Comparison of ENCODE assay signal across 20 cellular contexts in the genomic region with DNA sequence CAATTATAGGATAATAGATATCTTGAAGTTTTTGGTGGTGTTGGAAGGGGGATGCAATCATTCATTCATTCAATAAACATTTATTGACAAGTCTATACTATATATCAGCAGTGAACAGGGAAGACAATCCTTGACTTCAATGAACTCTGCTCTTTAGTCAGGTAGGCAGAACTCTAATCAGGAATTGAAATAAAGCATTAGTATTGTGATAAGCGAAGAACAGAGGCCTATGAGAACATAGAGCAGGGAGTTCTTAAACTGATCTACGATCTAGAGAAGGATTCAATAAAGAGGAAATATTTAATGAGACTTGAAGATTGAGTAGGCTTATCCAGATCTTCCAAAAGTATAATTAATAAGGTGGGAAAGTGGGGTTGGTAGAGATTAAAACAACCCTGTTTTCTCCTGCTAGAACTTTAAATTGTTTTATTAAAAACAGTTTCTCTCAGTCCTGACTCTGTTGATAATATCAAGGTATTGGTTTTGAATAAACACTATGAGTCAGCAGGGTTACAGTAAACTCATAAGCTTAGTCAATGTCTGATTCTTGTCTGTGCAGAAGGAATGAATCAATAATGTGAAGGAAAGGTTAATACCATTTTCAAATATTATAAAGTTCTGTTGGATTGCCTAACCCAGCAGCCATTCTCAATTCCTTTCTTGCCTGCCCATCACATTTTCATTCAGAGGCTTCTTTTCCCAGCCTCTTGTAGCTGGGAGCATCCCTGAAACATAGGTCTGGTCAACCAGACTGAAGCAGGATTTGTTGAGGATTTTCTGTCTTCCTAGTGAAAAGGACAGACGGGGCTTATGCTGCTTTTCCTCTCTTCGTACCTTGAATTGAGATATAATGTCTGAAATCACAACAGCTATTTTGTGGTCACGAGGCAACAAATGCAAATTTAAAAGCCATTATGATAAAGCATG. TPM values are rescaled to one million over a fixed set of nuclear protein-coding genes. Genes with fewer than 3 reads are reported as not detected.
A peak's percentile ranks its signal among the peaks of the same experiment; 100 is the strongest.
DNase-seq lines count a peak whose midpoint lies in the region; ATAC-seq, FAIRE-seq and TF ChIP-seq lines count a peak whose summit lies in the region.
"Had no signal": no experiment of that assay in that cellular context is flagged by ENCODE, and none has a peak within 500 bp of the region (broad histone marks: within the 10 kb centered on the region; RNA-seq: fewer than 3 reads in every experiment).

No MANE protein-coding gene starts in this region.

- no peak for FAIRE-seq in bronchial epithelial cell (lab: Jason Lieb, UNC)

- H3K4me1 ChIP-seq in OCI-LY3 (ENCODE audit: low read length), result peaks cover 63% of the 10 kb centered on the region
- H3K4me1 ChIP-seq in GM23338 (ENCODE audit: insufficient read depth), result no peaks in the 10 kb centered on the region

- no peaks in the 10 kb centered on the region for H3K27me3 Mint-ChIP-seq in GM23338 (ENCODE audit: insufficient read depth, low read depth, poor library complexity)
- H3K27me3 Mint-ChIP-seq: CD4-positive, alpha-beta memory T cell; stimulated activated memory B cell treated with anti-CD40 and anti-IgM and Interleukin-4, amounts not matched to agents 10 μg/mL and 1 μg/mL and 100 μg/mL, for 72 hours; type B pancreatic cell had no signal

- no peak for TF ChIP-seq CTCF in OCI-LY3 (IDR thresholded peaks at IDR 0.05; ENCODE audit: low read depth, low read length)
- TF ChIP-seq CTCF in bronchial epithelial cell (IDR thresholded peaks at IDR 0.05; ENCODE audit: insufficient read depth, low read length, severe bottlenecking), result no peak
- no peak for TF ChIP-seq CTCF in GM23338 (conservative IDR thresholded peaks at IDR 0.05; ENCODE audit: low read depth in 2 of 2)

- H3K27me3 ChIP-seq in OCI-LY3 (ENCODE audit: low read depth, low read length), result no peaks in the 10 kb centered on the region
- no peaks in the 10 kb centered on the region for H3K27me3 ChIP-seq in bronchial epithelial cell (ENCODE audit: control insufficient read depth, insufficient read depth, low read length)
- H3K27me3 ChIP-seq in GM23338 (ENCODE audit: insufficient read depth), result no peaks in the 10 kb centered on the region

- no peak overlapping the region for H3K27ac Mint-ChIP-seq in GM23338
- H3K27ac Mint-ChIP-seq: activated T-cell treated with anti-CD3 and anti-CD28 coated beads, Interleukin-2, amount 50 U/mL, for 72 hours; CD4-positive, alpha-beta memory T cell; stimulated activated memory B cell treated with anti-CD40 and anti-IgM and Interleukin-4, amounts not matched to agents 10 μg/mL and 1 μg/mL and 100 μg/mL, for 72 hours had no signal

- H3K9ac ChIP-seq in OCI-LY3 (ENCODE audit: low read length), result no peak overlapping the region

- H3K79me2 ChIP-seq in OCI-LY3 (ENCODE audit: low read length) (no peaks in the 10 kb centered on the region), GM23338 (replicated peaks; ENCODE audit: insufficient read depth) (no peaks in the 10 kb centered on the region)

- DNase-seq in EH (ENCODE audit: low read depth), result peak; percentile 8
- DNase-seq in bronchial epithelial cell (ENCODE audit: low read depth), result peak; percentile 83
- DNase-seq in non-pigmented ciliary epithelial cell (ENCODE audit: low read depth), result peak; percentile 6
- no peak for DNase-seq in A172 (ENCODE audit: low spot score)
- no peak for DNase-seq in anterior cingulate cortex (lab: John Stamatoyannopoulos, UW)
- no peak for DNase-seq in GM23338 (ENCODE audit: low spot score)
- DNase-seq in LoVo (ENCODE audit: low spot score), result no peak
- DNase-seq: activated T-cell treated with anti-CD3 and anti-CD28 coated beads, Interleukin-2, amount 50 U/mL, for 72 hours; caudate nucleus; CD4-positive, alpha-beta memory T cell; GOT3; kidney glomerular epithelial cell; NCI-H187 treated with DMSO at 0.1 percent for 48 hours; NCI-H345; nephron progenitor cell; stimulated activated CD4-positive, alpha-beta T cell treated with anti-CD3 and anti-CD28 coated beads, Interleukin-15, amount 100 ng/mL, for 24 hours had no signal

- H3K4me1 Mint-ChIP-seq in GM23338, result no peaks in the 10 kb centered on the region; the same call in 2 of the 3 replicates
- H3K4me1 Mint-ChIP-seq: CD4-positive, alpha-beta memory T cell had no signal

- peaks cover 10% of the 10 kb centered on the region; the same call in 1 of the 2 replicates for H3K9me3 ChIP-seq in OCI-LY3 (ENCODE audit: insufficient read depth, low read length)

- H2AFZ ChIP-seq in OCI-LY3 (ENCODE audit: low read depth, low read length) (no peak overlapping the region), GM23338 (no peak overlapping the region)

- H3K4me3 ChIP-seq in OCI-LY3 (ENCODE audit: low read length), result no peak overlapping the region
- no peak overlapping the region for H3K4me3 ChIP-seq in bronchial epithelial cell (ENCODE audit: low read depth, low read length)
- H3K4me3 ChIP-seq in GM23338, result no peak overlapping the region

- H3K36me3 Mint-ChIP-seq in GM23338 (ENCODE audit: low read depth), result 0 out of 3 replicates have a peak, but pooled peaks cover 2% of the 10 kb centered on the region
- H3K36me3 Mint-ChIP-seq: CD4-positive, alpha-beta memory T cell had no signal

- no peaks in the 10 kb centered on the region for H3K9me2 ChIP-seq in GM23338 (ENCODE audit: insufficient read depth)

- H3F3A ChIP-seq in GM23338 (replicated peaks; ENCODE audit: low read depth), result no peaks in the 10 kb centered on the region

- ATAC-seq in GM23338, result no peak
- ATAC-seq: Right ventricle myocardium inferior; stimulated activated memory B cell treated with anti-CD40 and anti-IgM and Interleukin-4, amounts not matched to agents 10 μg/mL and 1 μg/mL and 100 μg/mL, for 72 hours had no signal

- peaks cover 7% of the 10 kb centered on the region for H3K9me3 Mint-ChIP-seq in GM23338
- H3K9me3 Mint-ChIP-seq: type B pancreatic cell had no signal

- H3K4me2 ChIP-seq in OCI-LY3 (ENCODE audit: low read length) (0 out of 2 replicates have a peak overlapping the region, but pooled peaks have one; percentile 62), GM23338 (no peak overlapping the region)

- H3K36me3 ChIP-seq in OCI-LY3 (replicated peaks; ENCODE audit: low read depth, low read length) (peaks cover 10% of the 10 kb centered on the region), bronchial epithelial cell (ENCODE audit: control insufficient read depth, insufficient read depth, low read length) (no peaks in the 10 kb centered on the region), GM23338 (ENCODE audit: insufficient read depth) (no peaks in the 10 kb centered on the region)

- H4K20me1 ChIP-seq in OCI-LY3 (ENCODE audit: insufficient read depth, low read length) (no peaks in the 10 kb centered on the region), GM23338 (replicated peaks; ENCODE audit: insufficient read depth) (no peaks in the 10 kb centered on the region)

- H3K4me3 Mint-ChIP-seq in GM23338, result no peak overlapping the region
- H3K4me3 Mint-ChIP-seq: activated T-cell treated with anti-CD3 and anti-CD28 coated beads, Interleukin-2, amount 50 U/mL, for 72 hours; CD4-positive, alpha-beta memory T cell; nephron progenitor cell; stimulated activated memory B cell treated with anti-CD40 and anti-IgM and Interleukin-4, amounts not matched to agents 10 μg/mL and 1 μg/mL and 100 μg/mL, for 72 hours; type B pancreatic cell had no signal

- H3K27ac ChIP-seq in OCI-LY3 (ENCODE audit: low read length), result no peak overlapping the region
- H3K27ac ChIP-seq in GM23338 (ENCODE audit: low read depth), result no peak overlapping the region

RNA-seq across cellular contexts. Expression of gene KTN1, which starts 38.9 kb away (rescaled TPM):
- total RNA-seq in bronchial epithelial cell, result 128 and 173 TPM in 2 replicates
- 64.4 and 77.9 TPM in 2 replicates for total RNA-seq in A172 (2014; rRNA removed; shearing (Covaris generic))
- total RNA-seq in GM23338 (2014; rRNA removed; shearing (Covaris generic)), result 110 and 124 TPM in 2 replicates
- 473 and 607 TPM in 2 replicates for polyA plus RNA-seq in GM23338 (2016; fragmentation: Nextera tagmentation; extraction: Ambion mirVana)

Comparison
In these comparisons a context has a peak if more than half of its experiments do, and no peak if none do; other contexts are left out.
1. DNase-seq: peak in EH (single experiment), bronchial epithelial cell (single experiment) and non-pigmented ciliary epithelial cell (single experiment); none in A172 (single experiment), anterior cingulate cortex (0 of 58), GM23338 (single experiment) and LoVo (single experiment).